28 cellular contexts compared by ENCODE assay signal in genomic region chr7:67654622-67655021, GRCh38.
"Had no signal": no experiment of that assay in that cellular context is flagged by ENCODE, and none has a peak within 500 bp of the region (broad histone marks: within the 10 kb centered on the region; RNA-seq: fewer than 3 reads in every experiment).

No MANE protein-coding gene starts in this region.

- H3K4me3 Mint-ChIP-seq: activated B cell treated with CpG ODN at 0.5 μM for 24 hours; activated CD4-positive, alpha-beta memory T cell treated with anti-CD3 and anti-CD28 coated beads for 36 hours; activated CD4-positive, alpha-beta T cell treated with anti-CD3 and anti-CD28 coated beads, Interleukin-2, amount 10 ng/mL, durations not matched to agents 7 days and 5 days; activated naive CD8-positive, alpha-beta T cell treated with anti-CD3 and anti-CD28 coated beads, Interleukin-2, amount 50 U/mL, for 24 hours; activated T-cell treated with anti-CD3 and anti-CD28 coated beads, Interleukin-2, amount 50 U/mL, for 4 hours; T-helper 17 cell had no signal

- H3K4me1 Mint-ChIP-seq: activated B cell treated with CpG ODN at 0.5 μM for 24 hours; activated CD4-positive, alpha-beta T cell treated with anti-CD3 and anti-CD28 coated beads, Interleukin-2, amount 10 ng/mL, durations not matched to agents 7 days and 5 days; activated naive CD8-positive, alpha-beta T cell treated with anti-CD3 and anti-CD28 coated beads, Interleukin-2, amount 50 U/mL, for 24 hours; T-helper 17 cell had no signal

- H3K4me3 ChIP-seq: ascending aorta, body of pancreas, K562, Peyer's patch, SJSA1 had no signal

- H3K27me3 Mint-ChIP-seq: activated B cell treated with CpG ODN at 0.5 μM for 24 hours; activated CD4-positive, alpha-beta memory T cell treated with anti-CD3 and anti-CD28 coated beads for 36 hours; activated CD4-positive, alpha-beta T cell treated with anti-CD3 and anti-CD28 coated beads, Interleukin-2, amount 10 ng/mL, durations not matched to agents 7 days and 5 days; activated naive CD8-positive, alpha-beta T cell treated with anti-CD3 and anti-CD28 coated beads, Interleukin-2, amount 50 U/mL, for 24 hours; T-helper 17 cell had no signal

- H3K27ac ChIP-seq: ascending aorta, body of pancreas, Peyer's patch, RWPE1, SJSA1 had no signal

- H3K4me1 ChIP-seq: ascending aorta, body of pancreas, Peyer's patch, SJSA1 had no signal

- ATAC-seq: activated naive CD4-positive, alpha-beta T cell treated with anti-CD3 and anti-CD28 coated beads, Interleukin-2, amount 50 U/mL, for 72 hours; activated naive CD8-positive, alpha-beta T cell treated with anti-CD3 and anti-CD28 coated beads, Interleukin-2, amount 50 U/mL, for 24 hours; activated T-cell treated with anti-CD3 and anti-CD28 coated beads, Interleukin-2, amount 50 U/mL, for 4 hours; body of pancreas; K562; SK-N-SH treated with all-trans-retinoic acid at 6 μM for 48 hours; T-helper 17 cell had no signal

- H3K9me3 Mint-ChIP-seq: activated CD4-positive, alpha-beta T cell treated with anti-CD3 and anti-CD28 coated beads, Interleukin-2, amount 10 ng/mL, durations not matched to agents 7 days and 5 days; activated T-cell treated with anti-CD3 and anti-CD28 coated beads, Interleukin-2, amount 50 U/mL, for 4 hours had no signal

- H3K27me3 ChIP-seq: ascending aorta, body of pancreas, Peyer's patch, SJSA1 had no signal

- H3K27ac Mint-ChIP-seq: activated B cell treated with CpG ODN at 0.5 μM for 24 hours; activated CD4-positive, alpha-beta memory T cell treated with anti-CD3 and anti-CD28 coated beads for 36 hours; activated CD4-positive, alpha-beta T cell treated with anti-CD3 and anti-CD28 coated beads, Interleukin-2, amount 10 ng/mL, durations not matched to agents 7 days and 5 days; activated naive CD4-positive, alpha-beta T cell treated with anti-CD3 and anti-CD28 coated beads, Interleukin-2, amount 50 U/mL, for 72 hours; activated naive CD8-positive, alpha-beta T cell treated with anti-CD3 and anti-CD28 coated beads, Interleukin-2, amount 50 U/mL, for 24 hours; T-helper 17 cell had no signal

- H3K36me3 ChIP-seq: ascending aorta, Peyer's patch, SJSA1 had no signal

- H3K9me3 ChIP-seq: ascending aorta, body of pancreas, Peyer's patch, SJSA1 had no signal

- H3K36me3 Mint-ChIP-seq: activated CD4-positive, alpha-beta memory T cell treated with anti-CD3 and anti-CD28 coated beads for 36 hours; activated naive CD4-positive, alpha-beta T cell treated with anti-CD3 and anti-CD28 coated beads, Interleukin-2, amount 50 U/mL, for 72 hours had no signal

- DNase-seq: activated B cell treated with CpG ODN at 0.5 μM for 24 hours; activated CD4-positive, alpha-beta memory T cell treated with anti-CD3 and anti-CD28 coated beads for 36 hours; activated CD4-positive, alpha-beta T cell treated with anti-CD3 and anti-CD28 coated beads, Interleukin-2, amount 10 ng/mL, durations not matched to agents 7 days and 5 days; activated CD8-positive, alpha-beta memory T cell treated with anti-CD3 and anti-CD28 coated beads for 24 hours; activated effector memory CD4-positive, alpha-beta T cell treated with anti-CD3 and anti-CD28 coated beads, Interleukin-2, amount 50 U/mL, for 16 hours; activated naive CD4-positive, alpha-beta T cell treated with Interleukin-2 at 50 U/mL for 16 hours; activated naive CD8-positive, alpha-beta T cell treated with anti-CD3 and anti-CD28 coated beads, Interleukin-2, amount 50 U/mL, for 24 hours; activated T-cell treated with anti-CD3 and anti-CD28 coated beads, Interleukin-2, amount 50 U/mL, for 4 hours; amniotic stem cell; body of pancreas; Karpas-422; MM.1S; NCI-H1105; NCI-H1436; NCI-H1694 treated with DMSO at 0.1 percent for 48 hours; NCI-H345; NCI-H510A; NCI-H526 treated with DMSO at 0.1 percent for 48 hours; Peyer's patch; SHP77; T-helper 17 cell; T-helper 9 cell had no signal
